Comparison of ENCODE assay signal across 2 cellular contexts in the genomic region with DNA sequence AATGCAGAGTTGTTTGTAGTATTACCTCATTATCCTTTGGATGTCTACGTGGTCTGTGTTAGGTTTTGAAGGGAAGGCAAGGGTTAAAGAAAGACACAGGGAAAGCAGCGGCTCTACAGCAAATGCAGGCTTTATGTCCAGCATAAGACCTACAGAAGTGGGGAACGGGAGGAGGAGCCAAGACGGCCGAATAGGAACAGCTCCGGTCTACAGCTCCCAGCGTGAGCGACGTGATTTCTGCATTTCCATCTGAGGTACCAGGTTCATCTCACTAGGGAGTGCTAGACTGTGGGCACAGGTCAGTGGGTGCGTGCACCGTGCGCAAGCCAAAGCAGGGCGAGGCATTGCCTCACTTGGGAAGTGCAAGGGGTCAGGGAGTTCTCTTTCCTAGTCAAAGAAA. TPM values are rescaled to one million over a fixed set of nuclear protein-coding genes. Genes with fewer than 3 reads are reported as not detected.
"Had no signal": no experiment of that assay in that cellular context is flagged by ENCODE, and none has a peak within 500 bp of the region (broad histone marks: within the 10 kb centered on the region; RNA-seq: fewer than 3 reads in every experiment).

No MANE protein-coding gene starts in this region.

RNA-seq across cellular contexts. Expression of gene SLFN11, which starts 20.4 kb away (rescaled TPM):
- total RNA-seq: MCF 10A, OCI-LY7 had no signal

RNA-seq across cellular contexts. Expression of gene SLFN13, which starts 54.8 kb away (rescaled TPM):
- total RNA-seq: OCI-LY7 had no signal
